ENCODE assay signal across 9 cellular contexts in the genomic region with DNA sequence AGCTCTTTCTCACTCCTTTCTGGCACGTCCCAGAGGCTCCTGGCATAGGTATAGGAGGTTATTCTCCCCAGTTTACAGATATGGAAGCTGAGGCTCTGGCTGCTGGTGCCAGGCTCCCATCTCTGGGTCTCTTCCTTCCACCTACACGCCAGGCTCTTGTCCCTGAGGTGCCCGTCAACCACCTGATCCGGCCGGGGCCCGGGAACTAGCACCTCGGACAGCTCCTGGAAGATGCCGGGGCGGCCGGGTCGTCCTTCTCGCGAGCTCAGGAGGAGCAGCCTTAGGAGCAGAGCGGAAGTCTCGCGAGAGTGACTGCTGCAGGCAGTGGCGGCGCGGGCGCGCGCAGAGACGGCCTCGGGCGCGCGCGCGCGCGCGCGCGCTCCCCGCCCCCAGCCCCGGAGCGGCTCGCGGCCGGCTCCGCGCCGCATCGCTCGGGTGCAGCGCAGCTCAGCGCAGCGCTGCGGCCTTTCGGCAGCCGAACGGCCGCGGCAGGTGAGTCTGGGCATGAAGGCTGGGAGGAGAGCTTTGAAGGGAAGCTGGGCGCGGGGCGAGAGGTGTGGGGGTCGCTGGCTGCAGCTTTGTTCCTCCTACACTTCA. TPM values are rescaled to one million over a fixed set of nuclear protein-coding genes. Genes with fewer than 3 reads are reported as not detected.
DNase-seq lines count a peak whose midpoint lies in the region; ATAC-seq, FAIRE-seq and TF ChIP-seq lines count a peak whose summit lies in the region.
"Had no signal": no experiment of that assay in that cellular context is flagged by ENCODE, and none has a peak within 500 bp of the region (broad histone marks: within the 10 kb centered on the region; RNA-seq: fewer than 3 reads in every experiment).

Gene SCAMP5 (plus strand): TSS at position 382 of the 597 bp plus-strand sequence. CDS start 16,277 bp downstream, outside the sequence.

- DNase-seq in COLO668 (lab: John Stamatoyannopoulos, UW; ENCODE audit: unreplicated experiment), result peak; percentile 98
- DNase-seq in MV-4-11 (lab: John Stamatoyannopoulos, UW), result peak; percentile 91
- DNase-seq in SK-MEL-5 (ENCODE audit: low read depth, low spot score), result peak; percentile 94
- peak; percentile 95 for DNase-seq in activated naive CD4-positive, alpha-beta T cell treated with anti-CD3 and anti-CD28 coated beads for 36 hours
- peak; percentile 95 to 97 for DNase-seq in frontal cortex (ENCODE audit: low spot score in 2 of 2)
- peak; percentile 98 for DNase-seq in neural crest cell (ENCODE audit: low read depth, low spot score)

- in situ Hi-C loops in SK-MEL-5 (cut with HindIII; ENCODE audit: low pct_unique_long_range_greater_than_20kb, low sequenced_read_pairs), result no loop called here

- no peak within 1 kb of the TSS for H3K27ac Mint-ChIP-seq in activated naive CD4-positive, alpha-beta T cell treated with anti-CD3 and anti-CD28 coated beads for 36 hours
- H3K27ac Mint-ChIP-seq in neural crest cell (ENCODE audit: unreplicated experiment), result no peak within 1 kb of the TSS
- peak within 1 kb of the TSS; percentile 53 for H3K27ac Mint-ChIP-seq in stimulated activated naive CD8-positive, alpha-beta T cell treated with anti-CD3 and anti-CD28 coated beads, Interleukin-15, Interleukin-2, amounts not matched to agents 100 ng/mL and 50 ng/mL, for 24 hours

- intact Hi-C loops in activated naive CD4-positive, alpha-beta T cell treated with anti-CD3 and anti-CD28 coated beads for 36 hours (cut with micrococcal nuclease), result loop anchor here (1.0 to 5.0 kb wide), 2 partner anchors 39 to 168 kb away; partner anchors contain the start of genes CPLX3 and RPP25

- H3K36me3 Mint-ChIP-seq in activated naive CD4-positive, alpha-beta T cell treated with anti-CD3 and anti-CD28 coated beads for 36 hours (ENCODE audit: low read depth), result no peaks in the 10 kb centered on the region
- H3K36me3 Mint-ChIP-seq in neural crest cell (ENCODE audit: low read depth), result peaks cover 10% of the 10 kb centered on the region
- no peaks in the 10 kb centered on the region for H3K36me3 Mint-ChIP-seq in stimulated activated naive CD8-positive, alpha-beta T cell treated with anti-CD3 and anti-CD28 coated beads, Interleukin-15, Interleukin-2, amounts not matched to agents 100 ng/mL and 50 ng/mL, for 24 hours (ENCODE audit: low read depth)

- H3K27me3 Mint-ChIP-seq in activated naive CD4-positive, alpha-beta T cell treated with anti-CD3 and anti-CD28 coated beads for 36 hours (ENCODE audit: low read depth), result peaks cover 33% of the 10 kb centered on the region
- H3K27me3 Mint-ChIP-seq in neural crest cell (ENCODE audit: low read depth), result peaks cover 62% of the 10 kb centered on the region
- peaks cover 43% of the 10 kb centered on the region for H3K27me3 Mint-ChIP-seq in stimulated activated naive CD8-positive, alpha-beta T cell treated with anti-CD3 and anti-CD28 coated beads, Interleukin-15, Interleukin-2, amounts not matched to agents 100 ng/mL and 50 ng/mL, for 24 hours

- CTCF ChIA-PET in activated naive CD4-positive, alpha-beta T cell treated with anti-CD3 and anti-CD28 coated beads for 36 hours (lab: Charles Lee), result no interaction called here

- no peaks in the 10 kb centered on the region for H3K9me3 Mint-ChIP-seq in activated naive CD4-positive, alpha-beta T cell treated with anti-CD3 and anti-CD28 coated beads for 36 hours
- H3K9me3 Mint-ChIP-seq in neural crest cell, result peaks cover 5% of the 10 kb centered on the region
- H3K9me3 Mint-ChIP-seq in stimulated activated naive CD8-positive, alpha-beta T cell treated with anti-CD3 and anti-CD28 coated beads, Interleukin-15, Interleukin-2, amounts not matched to agents 100 ng/mL and 50 ng/mL, for 24 hours, result no peaks in the 10 kb centered on the region

- H3K4me3 Mint-ChIP-seq in activated naive CD4-positive, alpha-beta T cell treated with anti-CD3 and anti-CD28 coated beads for 36 hours, result peak within 1 kb of the TSS; percentile 65
- H3K4me3 Mint-ChIP-seq in neural crest cell, result peak within 1 kb of the TSS; percentile 87
- peak within 1 kb of the TSS; percentile 83 for H3K4me3 Mint-ChIP-seq in stimulated activated naive CD8-positive, alpha-beta T cell treated with anti-CD3 and anti-CD28 coated beads, Interleukin-15, Interleukin-2, amounts not matched to agents 100 ng/mL and 50 ng/mL, for 24 hours

- peaks cover 15% of the 10 kb centered on the region for H3K4me1 Mint-ChIP-seq in activated naive CD4-positive, alpha-beta T cell treated with anti-CD3 and anti-CD28 coated beads for 36 hours (ENCODE audit: low read depth)
- H3K4me1 Mint-ChIP-seq in neural crest cell, result peaks cover 16% of the 10 kb centered on the region
- peaks cover 21% of the 10 kb centered on the region for H3K4me1 Mint-ChIP-seq in stimulated activated naive CD8-positive, alpha-beta T cell treated with anti-CD3 and anti-CD28 coated beads, Interleukin-15, Interleukin-2, amounts not matched to agents 100 ng/mL and 50 ng/mL, for 24 hours (ENCODE audit: low read depth)

- TF ChIP-seq CTCF in neural crest cell (conservative IDR thresholded peaks at IDR 0.05), result no peak

- no peak for FAIRE-seq in frontal cortex (lab: Jason Lieb, UNC)
- FAIRE-seq: colon had no signal

- ATAC-seq in GM21737 (IDR thresholded peaks at IDR 0.05; ENCODE audit: unreplicated experiment), result peak; percentile 74

RNA-seq across cellular contexts. Expression of gene SCAMP5, which starts in this region (rescaled TPM):
- 3.4 and 5.4 TPM in 2 replicates for total RNA-seq in SK-MEL-5 (2014; rRNA removed; shearing (Covaris generic))
- polyA plus RNA-seq in SK-MEL-5 (2015; cell fraction: cytosol; rRNA removed), result 8.3 and 18.2 TPM in 2 replicates
- 5.2 and 16.9 TPM in 2 replicates for polyA plus RNA-seq in SK-MEL-5 (2015; cell fraction: nucleus; rRNA removed)
- total RNA-seq in activated naive CD4-positive, alpha-beta T cell treated with anti-CD3 and anti-CD28 coated beads for 36 hours, result under 1 TPM; 0.15 to 0.38 TPM
- 42.8 TPM for total RNA-seq in frontal cortex
- total RNA-seq in neural crest cell, result 38.8 and 39.4 TPM in 2 replicates

Comparison
In these comparisons a context has a peak if more than half of its experiments do, and no peak if none do; other contexts are left out.
1. Peak in every context shown above with its lines: DNase-seq and ATAC-seq.
2. Peak in DNase-seq in activated naive CD4-positive, alpha-beta T cell treated with anti-CD3 and anti-CD28 coated beads for 36 hours; RNA of the gene not detected or under 1 TPM.